ENCODE assay signal across 2 cellular contexts in the genomic region with DNA sequence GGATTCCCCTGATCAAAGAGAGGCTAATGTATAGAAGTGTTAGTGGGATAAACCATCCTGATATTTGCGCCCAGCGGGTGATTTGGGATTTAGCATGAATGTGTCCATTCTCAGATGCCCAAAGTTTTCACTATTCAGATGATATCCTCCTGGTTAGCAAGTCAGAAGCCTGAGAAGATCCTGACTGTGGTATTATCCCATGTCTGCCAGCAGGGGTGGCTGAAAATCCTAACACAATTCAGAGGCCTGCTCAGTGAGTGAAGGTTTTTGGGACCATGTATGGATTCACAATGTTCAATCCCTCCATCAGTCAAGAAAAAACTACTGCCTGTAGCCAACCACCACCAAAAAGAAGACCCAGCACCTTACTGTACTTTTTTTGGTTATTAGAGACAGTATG.
TF ChIP-seq lines count a peak whose summit lies in the region.

No MANE protein-coding gene starts in this region.

TF ChIP-seq in A549, 52 proteins besides CTCF, POLR2A, EP300 and RAD21 (continued from another document):
- no peak for TF ChIP-seq FOSL2 (IDR thresholded peaks at IDR 0.05)
- no peak for TF ChIP-seq FOSL2 (CRISPR knock-in tag; IDR thresholded peaks at IDR 0.05)
- no peak for TF ChIP-seq HDAC2 (IDR thresholded peaks at IDR 0.05)
- no peak for TF ChIP-seq POLR2AphosphoS2 (conservative IDR thresholded peaks at IDR 0.05; ENCODE audit: low read length)
- TF ChIP-seq PHF8 (IDR thresholded peaks at IDR 0.05; ENCODE audit: borderline replicate concordance, low read depth): no peak
- TF ChIP-seq SREBF2 (IDR thresholded peaks at IDR 0.05): no peak
- TF ChIP-seq FOSB (CRISPR knock-in tag; IDR thresholded peaks at IDR 0.05): no peak
- no peak for TF ChIP-seq HOXB13 (CRISPR knock-in tag; IDR thresholded peaks at IDR 0.05; ENCODE audit: low read depth)
- no peak for TF ChIP-seq SMC3 (IDR thresholded peaks at IDR 0.05)
- no peak for TF ChIP-seq RNF2 (IDR thresholded peaks at IDR 0.05; ENCODE audit: borderline replicate concordance, low read depth)
- no peak for TF ChIP-seq KDM1A (IDR thresholded peaks at IDR 0.05; ENCODE audit: low read depth)
- TF ChIP-seq FOXS1 (CRISPR knock-in tag; IDR thresholded peaks at IDR 0.05): no peak

TF ChIP-seq in H1, 55 proteins besides CTCF, POLR2A, EP300 and RAD21 (continued from another document):
- TF ChIP-seq, protein P1, sequence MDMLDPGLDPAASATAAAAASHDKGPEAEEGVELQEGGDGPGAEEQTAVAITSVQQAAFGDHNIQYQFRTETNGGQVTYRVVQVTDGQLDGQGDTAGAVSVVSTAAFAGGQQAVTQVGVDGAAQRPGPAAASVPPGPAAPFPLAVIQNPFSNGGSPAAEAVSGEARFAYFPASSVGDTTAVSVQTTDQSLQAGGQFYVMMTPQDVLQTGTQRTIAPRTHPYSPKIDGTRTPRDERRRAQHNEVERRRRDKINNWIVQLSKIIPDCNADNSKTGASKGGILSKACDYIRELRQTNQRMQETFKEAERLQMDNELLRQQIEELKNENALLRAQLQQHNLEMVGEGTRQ (IDR thresholded peaks at IDR 0.05; ENCODE audit: low read length): no peak
- TF ChIP-seq SUZ12 (IDR thresholded peaks at IDR 0.05; ENCODE audit: low read length): no peak
- TF ChIP-seq, protein P2, sequence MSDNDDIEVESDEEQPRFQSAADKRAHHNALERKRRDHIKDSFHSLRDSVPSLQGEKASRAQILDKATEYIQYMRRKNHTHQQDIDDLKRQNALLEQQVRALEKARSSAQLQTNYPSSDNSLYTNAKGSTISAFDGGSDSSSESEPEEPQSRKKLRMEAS (IDR thresholded peaks at IDR 0.05): no peak
- no peak for TF ChIP-seq POLR2AphosphoS5 (IDR thresholded peaks at IDR 0.05; ENCODE audit: low read depth, low read length)
- TF ChIP-seq SRF (IDR thresholded peaks at IDR 0.05; ENCODE audit: low read depth, low read length): no peak
- no peak for TF ChIP-seq CREB1 (IDR thresholded peaks at IDR 0.05)
- TF ChIP-seq EZH2 (IDR thresholded peaks at IDR 0.05; ENCODE audit: low read depth, low read length, severe bottlenecking): no peak
- TF ChIP-seq HDAC2 (IDR thresholded peaks at IDR 0.05; ENCODE audit: borderline replicate concordance in 1 of 2, low read depth in 2 of 2, low read length in 2 of 2): no peak
- no peak for TF ChIP-seq SIN3A (conservative IDR thresholded peaks at IDR 0.05 in 1 of 2, IDR thresholded peaks at IDR 0.05 in 1 of 2; ENCODE audit: low read depth in 1 of 2, low read length in 2 of 2)
- TF ChIP-seq CTBP2 (IDR thresholded peaks at IDR 0.05; ENCODE audit: borderline replicate concordance, insufficient read depth, insufficient read length, low read length): no peak
- TF ChIP-seq MAFK (IDR thresholded peaks at IDR 0.05; ENCODE audit: low read depth, low read length): no peak
- TF ChIP-seq JUN (IDR thresholded peaks at IDR 0.05; ENCODE audit: low read depth, low read length): no peak
- TF ChIP-seq RFX5 (IDR thresholded peaks at IDR 0.05; ENCODE audit: borderline replicate concordance, low read depth, low read length): no peak
- no peak for TF ChIP-seq KDM4A (IDR thresholded peaks at IDR 0.05; ENCODE audit: low read depth, low read length, severe bottlenecking)
- TF ChIP-seq EGR1 (IDR thresholded peaks at IDR 0.05; ENCODE audit: borderline replicate concordance, low read depth, low read length): no peak
- TF ChIP-seq RXRA (IDR thresholded peaks at IDR 0.05; ENCODE audit: insufficient read depth, low read depth, low read length): no peak
TF ChIP-seq in H1: peak in this region for 0.
